ENCODE assay signal across 8 cellular contexts in the genomic region with DNA sequence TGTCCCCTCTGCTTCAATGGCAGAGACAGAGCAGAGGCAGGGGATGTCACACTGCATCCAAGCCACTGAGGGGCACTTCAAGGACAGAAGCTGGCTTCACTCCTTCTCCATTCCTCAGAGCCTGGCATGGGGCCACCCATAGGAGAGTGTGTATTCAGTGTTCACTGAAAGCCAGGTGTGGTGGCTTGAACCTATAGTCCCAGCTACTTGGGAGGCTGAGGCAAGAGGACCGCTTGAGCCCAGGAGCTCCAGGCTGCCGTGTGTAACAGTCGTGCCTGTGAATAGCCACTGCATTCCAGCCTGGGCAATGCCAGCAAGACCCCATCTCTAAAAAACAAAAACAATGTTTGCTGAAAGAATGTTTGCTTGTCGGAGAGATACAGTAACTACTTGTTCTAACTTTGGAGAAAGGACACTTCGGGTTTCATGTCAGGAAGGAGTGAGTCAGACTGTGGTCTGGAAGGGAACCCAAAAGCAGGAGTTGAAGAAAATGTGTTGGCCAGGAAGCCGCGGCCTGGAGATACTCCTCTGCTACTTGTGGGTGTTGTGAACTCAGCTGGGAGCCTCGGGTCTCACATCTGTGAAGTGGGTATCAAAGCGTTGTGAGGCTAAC. TPM values are rescaled to one million over a fixed set of nuclear protein-coding genes. Genes with fewer than 3 reads are reported as not detected.
DNase-seq lines count a peak whose midpoint lies in the region; ATAC-seq and TF ChIP-seq lines count a peak whose summit lies in the region.

No MANE protein-coding gene starts in this region.

- H3K36me3 ChIP-seq in cardiac muscle cell (no peaks in the 10 kb centered on the region), rectal smooth muscle tissue (ENCODE audit: control insufficient read depth, insufficient read depth, low read length) (peaks cover under 1% of the 10 kb centered on the region)

- ATAC-seq in Right ventricle myocardium inferior (no peak), HG03175 (IDR thresholded peaks at IDR 0.05; ENCODE audit: unreplicated experiment) (no peak), GM19455 (IDR thresholded peaks at IDR 0.05; ENCODE audit: unreplicated experiment) (no peak)

- no peaks in the 10 kb centered on the region for H3K27me3 ChIP-seq in cardiac muscle cell
- H3K27me3 ChIP-seq in rectal smooth muscle tissue (ENCODE audit: control insufficient read depth, insufficient read depth, low read length) = no peaks in the 10 kb centered on the region

- H3K9me3 ChIP-seq in cardiac muscle cell (ENCODE audit: low read depth) = no peaks in the 10 kb centered on the region

- H3K4me3 ChIP-seq in cardiac muscle cell = no peak overlapping the region
- H3K4me3 ChIP-seq in rectal smooth muscle tissue (ENCODE audit: low read length) = no peak overlapping the region

- H3K27ac ChIP-seq in cardiac muscle cell (peak overlapping the region; percentile 85), epithelial cell of prostate (peak overlapping the region; percentile 66), rectal smooth muscle tissue (ENCODE audit: low read depth, low read length) (peak overlapping the region; percentile 94)

- no peak overlapping the region for H3K9ac ChIP-seq in rectal smooth muscle tissue (ENCODE audit: low read length)

- peak in 1 of 2 donors; percentile 98 for DNase-seq in cardiac muscle cell (ENCODE audit: low read depth in 1 of 2, low spot score in 1 of 2)
- DNase-seq in Right ventricle myocardium inferior (ENCODE audit: missing footprints) = no peak
- DNase-seq in activated CD8-positive, alpha-beta memory T cell treated with anti-CD3 and anti-CD28 coated beads for 4 hours (ENCODE audit: low read depth in 2 of 2) = peak; percentile 43 to 51
- DNase-seq in epithelial cell of prostate (ENCODE audit: low read depth, low spot score) = peak; percentile 50
- no peak for DNase-seq in GM10248 (ENCODE audit: extremely low spot score)

- intact Hi-C loops in Right ventricle myocardium inferior (cut with DNase I) = no loop called here

- CTCF ChIA-PET in GM10248 (lab: Yijun Ruan, JAX) = interaction anchor here (1.1 to 3.6 kb wide), 2 partner anchors 14 to 22 kb away, joined by 4 to 11 read pairs; no protein-coding TSS in a partner anchor

- POLR2A ChIA-PET in GM10248 (lab: Yijun Ruan, JAX) = no interaction called here

- TF ChIP-seq CTCF in cardiac muscle cell (IDR thresholded peaks at IDR 0.05; ENCODE audit: low read depth, low read length) (no peak), GM10248 (IDR thresholded peaks at IDR 0.05; ENCODE audit: control extremely low read depth, extremely low read depth, low read depth, missing control alignments) (no peak)

- peaks cover 28% of the 10 kb centered on the region for H3K4me1 ChIP-seq in cardiac muscle cell (ENCODE audit: low read depth)
- H3K4me1 ChIP-seq in rectal smooth muscle tissue (ENCODE audit: control insufficient read depth, insufficient read depth, low read length) = peaks cover 90% of the 10 kb centered on the region

RNA-seq across cellular contexts. Expression of a gene that starts 43.4 kb away (rescaled TPM):
- total RNA-seq in cardiac muscle cell = 5.1 and 9.6 TPM in 2 replicates
- polyA plus RNA-seq in cardiac muscle cell = 7.3 and 10.2 TPM in 2 replicates
- 20.8 TPM for total RNA-seq in Right ventricle myocardium inferior

Comparison
In these comparisons a context has a peak if more than half of its experiments do, and no peak if none do; other contexts are left out.
1. DNase-seq: peak in activated CD8-positive, alpha-beta memory T cell treated with anti-CD3 and anti-CD28 coated beads for 4 hours (2 of 2) and epithelial cell of prostate (single experiment); none in Right ventricle myocardium inferior (single experiment) and GM10248 (single experiment).
2. Peak in every context shown above with its lines, with median percentiles within 50 percentile points of each other: H3K27ac ChIP-seq.